8 cellular contexts compared by ENCODE assay signal in the genomic region with DNA sequence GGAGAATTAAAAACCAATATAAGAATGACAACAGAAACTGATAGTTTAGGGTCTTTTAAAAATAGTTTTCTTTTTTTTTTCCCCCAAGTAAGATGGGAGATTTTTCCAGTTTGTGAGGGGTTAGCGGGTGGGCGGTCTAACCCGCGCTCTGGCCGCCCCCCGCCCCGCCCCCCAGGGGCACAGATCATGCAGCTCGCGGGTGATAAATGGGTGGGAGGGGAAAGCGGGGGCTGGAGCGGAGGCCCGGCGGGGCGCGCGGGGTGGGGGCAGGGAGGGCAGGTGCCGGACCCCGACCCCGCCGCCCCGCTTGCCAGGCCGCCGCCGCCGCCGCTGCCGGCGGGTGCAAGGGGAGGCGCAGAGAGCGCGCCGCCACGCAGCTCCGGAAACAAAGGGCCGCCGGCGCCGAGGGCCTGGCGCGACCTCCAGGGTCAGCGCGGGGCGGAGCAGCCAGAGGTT.
A peak's percentile ranks its signal among the peaks of the same experiment; 100 is the strongest.
DNase-seq lines count a peak whose midpoint lies in the region; ATAC-seq, FAIRE-seq and TF ChIP-seq lines count a peak whose summit lies in the region.

No MANE protein-coding gene starts in this region.

- TF ChIP-seq CTCF in left ventricle myocardium inferior (IDR thresholded peaks at IDR 0.05; ENCODE audit: borderline replicate concordance) (no peak), right lobe of liver (IDR thresholded peaks at IDR 0.05) (no peak)

- ATAC-seq in left ventricle myocardium superior (no peak), right lobe of liver (peak in 1 of 4 donors; percentile 64)

- H3K4me3 ChIP-seq in left ventricle myocardium inferior = peak overlapping the region; percentile 93
- H3K4me3 ChIP-seq in right lobe of liver = peak overlapping the region; percentile 64 to 91 (median 67)
- H3K4me3 ChIP-seq in urinary bladder (ENCODE audit: low read depth, low read length) = peak overlapping the region; percentile 80

- peak overlapping the region; percentile 76 for H3K27ac Mint-ChIP-seq in activated naive CD8-positive, alpha-beta T cell treated with anti-CD3 and anti-CD28 coated beads for 36 hours

- intact Hi-C loops in left ventricle myocardium inferior (cut with micrococcal nuclease) = no loop called here
- intact Hi-C loops in left ventricle myocardium superior (cut with micrococcal nuclease) = loop anchor here (10.0 kb wide), 1 partner anchor 52 kb away; no protein-coding TSS in a partner anchor
- intact Hi-C loops in right lobe of liver (cut with DNase I) = no loop called here

- no peaks in the 10 kb centered on the region for H3K27me3 Mint-ChIP-seq in activated naive CD8-positive, alpha-beta T cell treated with anti-CD3 and anti-CD28 coated beads for 36 hours

- H3K27ac ChIP-seq in left ventricle myocardium inferior (replicated peaks) (peak overlapping the region; percentile 95), right lobe of liver (peak overlapping the region; percentile 80 to 96 (median 96)), urinary bladder (ENCODE audit: low read depth) (no peak overlapping the region)

- no peak for TF ChIP-seq POLR2A in right lobe of liver (IDR thresholded peaks at IDR 0.05)

- H3K9me3 ChIP-seq in left ventricle myocardium inferior (replicated peaks) = no peaks in the 10 kb centered on the region
- H3K9me3 ChIP-seq in right lobe of liver = no peaks in the 10 kb centered on the region

- peaks cover 39% of the 10 kb centered on the region for H3K4me1 Mint-ChIP-seq in activated naive CD8-positive, alpha-beta T cell treated with anti-CD3 and anti-CD28 coated beads for 36 hours

- H3K4me1 ChIP-seq in left ventricle myocardium inferior (peaks cover 61% of the 10 kb centered on the region), right lobe of liver (peaks cover 0 to 8% (median 4%) of the 10 kb centered on the region in 4 donors), urinary bladder (ENCODE audit: insufficient read depth) (peaks cover under 1% of the 10 kb centered on the region)

- 0% methylated on average over 8 of the region's 43 CpGs for WGBS in right lobe of liver (ENCODE audit: insufficient coverage, low coverage, low lambda C conversion rate, missing lambda C conversion rate)
- 6% methylated on average over 43 of the region's 43 CpGs for WGBS in urinary bladder

- H3K4me3 Mint-ChIP-seq in activated naive CD8-positive, alpha-beta T cell treated with anti-CD3 and anti-CD28 coated beads for 36 hours = peak overlapping the region; percentile 75

- H3K36me3 Mint-ChIP-seq in activated naive CD8-positive, alpha-beta T cell treated with anti-CD3 and anti-CD28 coated beads for 36 hours = no peaks in the 10 kb centered on the region

- no peaks in the 10 kb centered on the region for H3K27me3 ChIP-seq in left ventricle myocardium inferior (ENCODE audit: low read depth)
- no peaks in the 10 kb centered on the region for H3K27me3 ChIP-seq in right lobe of liver

- DNase-seq in left ventricle myocardium inferior (no peak), left ventricle myocardium superior (no peak), right lobe of liver (no peak), EL (no peak), RCC 7860 (ENCODE audit: low spot score) (no peak), NCI-H2171 treated with DMSO at 0.1 percent for 48 hours (lab: John Stamatoyannopoulos, UW) (no peak)
- DNase-seq in activated naive CD8-positive, alpha-beta T cell treated with anti-CD3 and anti-CD28 coated beads for 36 hours = no peak

- no peaks in the 10 kb centered on the region for H3K9me3 Mint-ChIP-seq in activated naive CD8-positive, alpha-beta T cell treated with anti-CD3 and anti-CD28 coated beads for 36 hours

- no peak for FAIRE-seq in RCC 7860 (lab: Jason Lieb, UNC)

- H3K36me3 ChIP-seq in left ventricle myocardium inferior = no peaks in the 10 kb centered on the region
- no peaks in the 10 kb centered on the region for H3K36me3 ChIP-seq in right lobe of liver
- no peaks in the 10 kb centered on the region for H3K36me3 ChIP-seq in urinary bladder (ENCODE audit: insufficient read depth)
